In the genomic region with DNA sequence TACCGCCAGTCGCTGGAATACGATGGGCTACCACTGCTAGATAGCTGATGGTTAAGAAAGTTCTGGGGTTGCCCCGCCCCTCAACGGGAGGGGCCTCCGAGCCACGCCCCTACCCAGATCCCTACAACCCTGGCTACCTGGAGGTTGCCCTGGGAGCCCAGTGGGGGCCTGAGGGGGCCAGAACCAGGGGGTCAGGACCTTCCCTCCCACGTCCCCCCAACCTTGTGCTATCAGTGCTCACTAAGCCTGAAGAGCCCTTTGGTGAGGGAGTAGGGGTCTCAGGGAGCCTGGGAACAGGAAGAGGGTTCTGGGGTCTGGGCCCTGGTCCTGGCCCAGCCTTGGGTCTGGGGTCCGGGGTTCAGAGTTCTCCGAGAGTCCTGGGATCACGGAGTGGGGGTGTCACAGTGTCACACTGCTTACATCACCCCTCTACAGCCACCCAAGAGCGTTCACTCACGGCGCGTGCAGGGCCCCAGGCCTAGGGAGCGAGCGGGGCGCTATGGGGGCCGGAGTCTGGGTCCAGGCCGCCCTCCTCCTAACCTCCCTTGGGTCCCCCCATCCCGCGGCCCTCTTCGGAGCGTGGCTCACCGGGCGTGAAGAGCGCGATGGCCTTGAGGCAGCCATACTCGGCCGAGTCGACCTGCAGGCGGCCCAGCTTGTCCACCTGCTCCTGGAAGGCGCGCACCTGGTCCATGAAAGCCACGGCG, we compare ENCODE assay signal across 1 cellular context.
TF ChIP-seq lines count a peak whose summit lies in the region.

No MANE protein-coding gene starts in this region.

TF ChIP-seq in WTC11, 78 proteins besides CTCF, POLR2A, EP300 and RAD21 (continued from another document):
- TF ChIP-seq, protein P1, sequence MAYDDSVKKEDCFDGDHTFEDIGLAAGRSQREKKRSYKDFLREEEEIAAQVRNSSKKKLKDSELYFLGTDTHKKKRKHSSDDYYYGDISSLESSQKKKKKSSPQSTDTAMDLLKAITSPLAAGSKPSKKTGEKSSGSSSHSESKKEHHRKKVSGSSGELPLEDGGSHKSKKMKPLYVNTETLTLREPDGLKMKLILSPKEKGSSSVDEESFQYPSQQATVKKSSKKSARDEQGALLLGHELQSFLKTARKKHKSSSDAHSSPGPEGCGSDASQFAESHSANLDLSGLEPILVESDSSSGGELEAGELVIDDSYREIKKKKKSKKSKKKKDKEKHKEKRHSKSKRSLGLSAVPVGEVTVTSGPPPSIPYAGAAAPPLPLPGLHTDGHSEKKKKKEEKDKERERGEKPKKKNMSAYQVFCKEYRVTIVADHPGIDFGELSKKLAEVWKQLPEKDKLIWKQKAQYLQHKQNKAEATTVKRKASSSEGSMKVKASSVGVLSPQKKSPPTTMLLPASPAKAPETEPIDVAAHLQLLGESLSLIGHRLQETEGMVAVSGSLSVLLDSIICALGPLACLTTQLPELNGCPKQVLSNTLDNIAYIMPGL (CRISPR knock-in tag; IDR thresholded peaks at IDR 0.05), result peak; percentile 96; the same call in 1 of the 2 replicates
- TF ChIP-seq, protein P2, sequence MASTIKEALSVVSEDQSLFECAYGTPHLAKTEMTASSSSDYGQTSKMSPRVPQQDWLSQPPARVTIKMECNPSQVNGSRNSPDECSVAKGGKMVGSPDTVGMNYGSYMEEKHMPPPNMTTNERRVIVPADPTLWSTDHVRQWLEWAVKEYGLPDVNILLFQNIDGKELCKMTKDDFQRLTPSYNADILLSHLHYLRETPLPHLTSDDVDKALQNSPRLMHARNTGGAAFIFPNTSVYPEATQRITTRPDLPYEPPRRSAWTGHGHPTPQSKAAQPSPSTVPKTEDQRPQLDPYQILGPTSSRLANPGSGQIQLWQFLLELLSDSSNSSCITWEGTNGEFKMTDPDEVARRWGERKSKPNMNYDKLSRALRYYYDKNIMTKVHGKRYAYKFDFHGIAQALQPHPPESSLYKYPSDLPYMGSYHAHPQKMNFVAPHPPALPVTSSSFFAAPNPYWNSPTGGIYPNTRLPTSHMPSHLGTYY (CRISPR knock-in tag; IDR thresholded peaks at IDR 0.05), result no peak
- TF ChIP-seq JUN (CRISPR knock-in tag; IDR thresholded peaks at IDR 0.05) (0 out of 2 replicates have a peak, but pooled peaks have one; percentile 17), MXD4 (CRISPR knock-in tag; IDR thresholded peaks at IDR 0.05; ENCODE audit: borderline replicate concordance) (no peak), GTF2I (CRISPR knock-in tag; conservative IDR thresholded peaks at IDR 0.05) (no peak), ELF4 (CRISPR knock-in tag; IDR thresholded peaks at IDR 0.05; ENCODE audit: low read depth) (no peak), NR1H2 (CRISPR knock-in tag; IDR thresholded peaks at IDR 0.05) (no peak), FOXP1 (CRISPR knock-in tag; IDR thresholded peaks at IDR 0.05; ENCODE audit: borderline replicate concordance) (peak; percentile 97), SP1 (CRISPR knock-in tag; conservative IDR thresholded peaks at IDR 0.05) (peak; percentile 55), RELA (CRISPR knock-in tag; IDR thresholded peaks at IDR 0.05; ENCODE audit: borderline replicate concordance) (no peak), IRF2 (CRISPR knock-in tag; IDR thresholded peaks at IDR 0.05; ENCODE audit: borderline replicate concordance, low read depth) (no peak)
- TF ChIP-seq, protein P3, sequence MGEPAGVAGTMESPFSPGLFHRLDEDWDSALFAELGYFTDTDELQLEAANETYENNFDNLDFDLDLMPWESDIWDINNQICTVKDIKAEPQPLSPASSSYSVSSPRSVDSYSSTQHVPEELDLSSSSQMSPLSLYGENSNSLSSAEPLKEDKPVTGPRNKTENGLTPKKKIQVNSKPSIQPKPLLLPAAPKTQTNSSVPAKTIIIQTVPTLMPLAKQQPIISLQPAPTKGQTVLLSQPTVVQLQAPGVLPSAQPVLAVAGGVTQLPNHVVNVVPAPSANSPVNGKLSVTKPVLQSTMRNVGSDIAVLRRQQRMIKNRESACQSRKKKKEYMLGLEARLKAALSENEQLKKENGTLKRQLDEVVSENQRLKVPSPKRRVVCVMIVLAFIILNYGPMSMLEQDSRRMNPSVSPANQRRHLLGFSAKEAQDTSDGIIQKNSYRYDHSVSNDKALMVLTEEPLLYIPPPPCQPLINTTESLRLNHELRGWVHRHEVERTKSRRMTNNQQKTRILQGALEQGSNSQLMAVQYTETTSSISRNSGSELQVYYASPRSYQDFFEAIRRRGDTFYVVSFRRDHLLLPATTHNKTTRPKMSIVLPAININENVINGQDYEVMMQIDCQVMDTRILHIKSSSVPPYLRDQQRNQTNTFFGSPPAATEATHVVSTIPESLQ (CRISPR knock-in tag; IDR thresholded peaks at IDR 0.05), result no peak
- TF ChIP-seq, protein P4, sequence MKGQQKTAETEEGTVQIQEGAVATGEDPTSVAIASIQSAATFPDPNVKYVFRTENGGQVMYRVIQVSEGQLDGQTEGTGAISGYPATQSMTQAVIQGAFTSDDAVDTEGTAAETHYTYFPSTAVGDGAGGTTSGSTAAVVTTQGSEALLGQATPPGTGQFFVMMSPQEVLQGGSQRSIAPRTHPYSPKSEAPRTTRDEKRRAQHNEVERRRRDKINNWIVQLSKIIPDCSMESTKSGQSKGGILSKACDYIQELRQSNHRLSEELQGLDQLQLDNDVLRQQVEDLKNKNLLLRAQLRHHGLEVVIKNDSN (CRISPR knock-in tag; IDR thresholded peaks at IDR 0.05), result no peak
